8 cellular contexts compared by ENCODE assay signal in the genomic region with DNA sequence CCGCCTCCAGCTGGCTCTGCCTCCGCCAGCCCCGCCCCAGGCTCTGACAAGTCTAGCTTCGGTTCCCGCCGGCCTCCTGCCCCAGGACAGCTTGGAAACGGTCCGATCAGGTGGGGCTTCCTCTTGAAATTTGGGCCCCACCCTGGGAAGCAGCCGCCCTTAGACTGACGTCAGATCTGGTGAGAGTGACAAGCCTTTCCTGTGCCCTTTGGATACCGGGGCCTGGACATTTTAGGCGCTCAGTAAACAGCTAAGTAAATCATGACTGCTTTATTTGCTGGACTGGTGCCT. TPM values are rescaled to one million over a fixed set of nuclear protein-coding genes. Genes with fewer than 3 reads are reported as not detected.
DNase-seq lines count a peak whose midpoint lies in the region; ATAC-seq, FAIRE-seq and TF ChIP-seq lines count a peak whose summit lies in the region.

No MANE protein-coding gene starts in this region.

- no peak for FAIRE-seq in urothelium cell line (lab: Jason Lieb, UNC)

- H3K27ac Mint-ChIP-seq in activated CD8-positive, alpha-beta T cell treated with anti-CD3 and anti-CD28 coated beads, Interleukin-2, amount 10 ng/mL, durations not matched to agents 7 days and 5 days: peak overlapping the region; percentile 99
- peak overlapping the region; percentile 99 for H3K27ac Mint-ChIP-seq in stimulated activated memory B cell treated with anti-CD40 and anti-IgM and Interleukin-4, amounts not matched to agents 10 μg/mL and 1 μg/mL and 100 μg/mL, for 72 hours

- DNase-seq in HEK293T (ENCODE audit: extremely low spot score) (no peak), urothelium cell line (ENCODE audit: low spot score) (no peak), NCI-H1436 treated with DMSO at 0.1 percent for 48 hours (lab: John Stamatoyannopoulos, UW) (no peak)
- no peak for DNase-seq in activated CD8-positive, alpha-beta T cell treated with anti-CD3 and anti-CD28 coated beads, Interleukin-2, amount 10 ng/mL, durations not matched to agents 7 days and 5 days

- peak overlapping the region; percentile 97 for H3K4me3 Mint-ChIP-seq in activated CD8-positive, alpha-beta T cell treated with anti-CD3 and anti-CD28 coated beads, Interleukin-2, amount 10 ng/mL, durations not matched to agents 7 days and 5 days
- H3K4me3 Mint-ChIP-seq in stimulated activated memory B cell treated with anti-CD40 and anti-IgM and Interleukin-4, amounts not matched to agents 10 μg/mL and 1 μg/mL and 100 μg/mL, for 72 hours: peak overlapping the region; percentile 94

- POLR2A ChIA-PET in HEK293T (lab: Yijun Ruan, JAX): interaction anchor here (0.6 to 3.5 kb wide), 11 partner anchors 8 to 269 kb away, joined by 3 to 23 read pairs (median 4); partner anchors contain the start of genes HEMK1 and TUSC2
- POLR2A ChIA-PET in activated CD8-positive, alpha-beta T cell treated with anti-CD3 and anti-CD28 coated beads, Interleukin-2, amount 10 ng/mL, durations not matched to agents 7 days and 5 days (lab: Charles Lee): interaction anchor here (0.7 to 3.5 kb wide), 13 partner anchors 11 to 307 kb away, joined by 3 to 27 read pairs (median 4); partner anchors contain the start of genes CYB561D2, GNAI2, NPRL2 and RASSF1

- CTCF ChIA-PET in HEK293T (lab: Yijun Ruan, JAX): interaction anchor here (0.7 to 2.1 kb wide), 5 partner anchors 21 to 105 kb away, joined by 3 to 8 read pairs (median 4); no protein-coding TSS in a partner anchor
- CTCF ChIA-PET in activated CD8-positive, alpha-beta T cell treated with anti-CD3 and anti-CD28 coated beads, Interleukin-2, amount 10 ng/mL, durations not matched to agents 7 days and 5 days (lab: Charles Lee): interaction anchor here (0.9 to 10.1 kb wide), 12 partner anchors 14 to 243 kb away, joined by 3 to 113 read pairs (median 6); partner anchors contain the start of genes HYAL2 and RASSF1

- peaks cover 2% of the 10 kb centered on the region for H3K36me3 Mint-ChIP-seq in activated CD8-positive, alpha-beta T cell treated with anti-CD3 and anti-CD28 coated beads, Interleukin-2, amount 10 ng/mL, durations not matched to agents 7 days and 5 days (ENCODE audit: low read depth)
- peaks cover 6% of the 10 kb centered on the region for H3K36me3 Mint-ChIP-seq in stimulated activated memory B cell treated with anti-CD40 and anti-IgM and Interleukin-4, amounts not matched to agents 10 μg/mL and 1 μg/mL and 100 μg/mL, for 72 hours

- ATAC-seq in activated CD8-positive, alpha-beta T cell treated with anti-CD3 and anti-CD28 coated beads, Interleukin-2, amount 10 ng/mL, durations not matched to agents 7 days and 5 days: no peak
- ATAC-seq in stimulated activated memory B cell treated with anti-CD40 and anti-IgM and Interleukin-4, amounts not matched to agents 10 μg/mL and 1 μg/mL and 100 μg/mL, for 72 hours: no peak
- ATAC-seq in HG02981 (IDR thresholded peaks at IDR 0.05; ENCODE audit: unreplicated experiment): no peak
- no peak for ATAC-seq in HG02610 (IDR thresholded peaks at IDR 0.05; ENCODE audit: unreplicated experiment)

- H3K9me3 Mint-ChIP-seq in activated CD8-positive, alpha-beta T cell treated with anti-CD3 and anti-CD28 coated beads, Interleukin-2, amount 10 ng/mL, durations not matched to agents 7 days and 5 days (ENCODE audit: insufficient read depth): no peaks in the 10 kb centered on the region
- H3K9me3 Mint-ChIP-seq in stimulated activated memory B cell treated with anti-CD40 and anti-IgM and Interleukin-4, amounts not matched to agents 10 μg/mL and 1 μg/mL and 100 μg/mL, for 72 hours: no peaks in the 10 kb centered on the region

- no peaks in the 10 kb centered on the region for H3K27me3 Mint-ChIP-seq in activated CD8-positive, alpha-beta T cell treated with anti-CD3 and anti-CD28 coated beads, Interleukin-2, amount 10 ng/mL, durations not matched to agents 7 days and 5 days (ENCODE audit: low read depth)
- H3K27me3 Mint-ChIP-seq in stimulated activated memory B cell treated with anti-CD40 and anti-IgM and Interleukin-4, amounts not matched to agents 10 μg/mL and 1 μg/mL and 100 μg/mL, for 72 hours: no peaks in the 10 kb centered on the region

- H3K4me1 Mint-ChIP-seq in activated CD8-positive, alpha-beta T cell treated with anti-CD3 and anti-CD28 coated beads, Interleukin-2, amount 10 ng/mL, durations not matched to agents 7 days and 5 days (ENCODE audit: low read depth): peaks cover 32% of the 10 kb centered on the region
- H3K4me1 Mint-ChIP-seq in stimulated activated memory B cell treated with anti-CD40 and anti-IgM and Interleukin-4, amounts not matched to agents 10 μg/mL and 1 μg/mL and 100 μg/mL, for 72 hours: peaks cover 39% of the 10 kb centered on the region

- H3K4me3 ChIP-seq in iPS-11a (ENCODE audit: low read depth, low read length): peak overlapping the region; percentile 10

TF ChIP-seq in HEK293T, 16 proteins besides CTCF, POLR2A, EP300 and RAD21:
- no peak for TF ChIP-seq ZNF384 (IDR thresholded peaks at IDR 0.05)
- TF ChIP-seq, protein P1, sequence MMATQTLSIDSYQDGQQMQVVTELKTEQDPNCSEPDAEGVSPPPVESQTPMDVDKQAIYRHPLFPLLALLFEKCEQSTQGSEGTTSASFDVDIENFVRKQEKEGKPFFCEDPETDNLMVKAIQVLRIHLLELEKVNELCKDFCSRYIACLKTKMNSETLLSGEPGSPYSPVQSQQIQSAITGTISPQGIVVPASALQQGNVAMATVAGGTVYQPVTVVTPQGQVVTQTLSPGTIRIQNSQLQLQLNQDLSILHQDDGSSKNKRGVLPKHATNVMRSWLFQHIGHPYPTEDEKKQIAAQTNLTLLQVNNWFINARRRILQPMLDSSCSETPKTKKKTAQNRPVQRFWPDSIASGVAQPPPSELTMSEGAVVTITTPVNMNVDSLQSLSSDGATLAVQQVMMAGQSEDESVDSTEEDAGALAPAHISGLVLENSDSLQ (IDR thresholded peaks at IDR 0.05): peak; percentile 84

RNA-seq across cellular contexts. Expression of gene HYAL3, which starts 0.4 kb away (rescaled TPM):
- 10 to 100 TPM in 1 of 2 experiments, 1 to 10 TPM in 1; 9.7 to 12.7 TPM for total RNA-seq in activated CD8-positive, alpha-beta T cell treated with anti-CD3 and anti-CD28 coated beads, Interleukin-2, amount 10 ng/mL, durations not matched to agents 7 days and 5 days

RNA-seq across cellular contexts. Expression of gene NAA80, which starts 0.4 kb away (rescaled TPM):
- 10 to 100 TPM; 26.8 to 28.5 TPM for total RNA-seq in activated CD8-positive, alpha-beta T cell treated with anti-CD3 and anti-CD28 coated beads, Interleukin-2, amount 10 ng/mL, durations not matched to agents 7 days and 5 days

RNA-seq across cellular contexts. Expression of gene HYAL1, which starts 3.8 kb away (rescaled TPM):
- under 1 TPM in 1 of 2 experiments, not detected in 1; 0.16 TPM for total RNA-seq in activated CD8-positive, alpha-beta T cell treated with anti-CD3 and anti-CD28 coated beads, Interleukin-2, amount 10 ng/mL, durations not matched to agents 7 days and 5 days

RNA-seq across cellular contexts. Expression of gene IFRD2, which starts 7.4 kb away (rescaled TPM):
- total RNA-seq in activated CD8-positive, alpha-beta T cell treated with anti-CD3 and anti-CD28 coated beads, Interleukin-2, amount 10 ng/mL, durations not matched to agents 7 days and 5 days: 10 to 100 TPM; 81.3 to 85.1 TPM

RNA-seq across cellular contexts. Expression of gene LSMEM2, which starts 20.7 kb away (rescaled TPM):
- not detected for total RNA-seq in activated CD8-positive, alpha-beta T cell treated with anti-CD3 and anti-CD28 coated beads, Interleukin-2, amount 10 ng/mL, durations not matched to agents 7 days and 5 days
